Comparison of ENCODE assay signal across 1 cellular context in genomic region chr15:50256188-50257041, GRCh38.
A peak's percentile ranks its signal among the peaks of the same experiment; 100 is the strongest.
TF ChIP-seq lines count a peak whose summit lies in the region.

No MANE protein-coding gene starts in this region.

TF ChIP-seq in A549, 52 proteins besides CTCF, POLR2A, EP300 and RAD21 (continued from another document):
- TF ChIP-seq GATA3 (IDR thresholded peaks at IDR 0.05; ENCODE audit: borderline replicate concordance), result peak; percentile 73; the same call in 1 of the 2 replicates
